ENCODE assay signal across 23 cellular contexts in the genomic region with DNA sequence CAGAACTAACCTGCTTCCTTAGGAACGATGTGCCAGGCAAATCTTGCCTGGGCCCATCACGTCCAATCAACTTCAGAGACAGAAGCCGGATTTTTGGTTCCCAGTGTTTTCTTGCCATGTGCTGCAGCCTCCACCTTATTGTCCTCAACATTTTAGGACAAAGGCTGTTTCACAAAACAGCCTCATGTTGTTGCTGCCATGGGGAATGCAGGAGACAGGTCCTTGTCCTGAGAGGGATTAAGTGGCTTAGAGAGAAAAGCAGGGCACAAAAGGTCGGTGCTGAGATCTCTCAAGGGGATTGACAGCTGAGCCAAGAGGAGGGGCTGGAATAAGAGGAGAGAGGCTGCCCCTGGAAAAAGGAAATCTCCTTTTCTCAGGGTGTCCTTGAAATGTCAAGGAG. TPM values are rescaled to one million over a fixed set of nuclear protein-coding genes. Genes with fewer than 3 reads are reported as not detected.
DNase-seq lines count a peak whose midpoint lies in the region; ATAC-seq, FAIRE-seq and TF ChIP-seq lines count a peak whose summit lies in the region.
"Had no signal": no experiment of that assay in that cellular context is flagged by ENCODE, and none has a peak within 500 bp of the region (broad histone marks: within the 10 kb centered on the region; RNA-seq: fewer than 3 reads in every experiment).

No MANE protein-coding gene starts in this region.

- no peak for TF ChIP-seq POLR2A in H1 (IDR thresholded peaks at IDR 0.05; ENCODE audit: control extremely low read depth in 1 of 2, low read depth in 2 of 2, low read length in 2 of 2)

- H3K4me3 ChIP-seq in H1 (ENCODE audit: extremely low read depth in 1 of 4, insufficient read depth in 2 of 4, low read depth in 3 of 4, low read length in 4 of 4) (no peak overlapping the region), left ventricle myocardium inferior (no peak overlapping the region)
- H3K4me3 ChIP-seq: body of pancreas, hepatocyte, lung, pancreas, sigmoid colon, thyroid gland had no signal

- no peak overlapping the region for H3K23ac ChIP-seq in H1 (ENCODE audit: insufficient read length)

- intact Hi-C loops in left ventricle myocardium inferior (cut with micrococcal nuclease) = no loop called here

- H4K5ac ChIP-seq in H1 (ENCODE audit: insufficient read length, low read depth, low read length) = no peak overlapping the region

- H3K9me3 ChIP-seq in H1 (ENCODE audit: insufficient read depth in 2 of 2, low read depth in 1 of 2, low read length in 1 of 2) = no peaks in the 10 kb centered on the region
- peaks cover 4% of the 10 kb centered on the region for H3K9me3 ChIP-seq in left ventricle myocardium inferior (replicated peaks)
- H3K9me3 ChIP-seq: body of pancreas, pancreas, sigmoid colon, SK-N-SH, thyroid gland had no signal

- H3K27me3 ChIP-seq in H1 (replicated peaks in 1 of 4; ENCODE audit: control insufficient read depth in 3 of 4, extremely low read depth in 1 of 4, insufficient read depth in 3 of 4, low read length in 3 of 4) (no peaks in the 10 kb centered on the region; a peak in 1 of 7 replicates), left ventricle myocardium inferior (ENCODE audit: low read depth) (peaks cover 18% of the 10 kb centered on the region)
- H3K27me3 ChIP-seq: body of pancreas, pancreas, sigmoid colon, thyroid gland had no signal

- H3K18ac ChIP-seq in H1 (ENCODE audit: extremely low read depth, low read length) = no peak overlapping the region

- no peak overlapping the region for H3K4ac ChIP-seq in H1 (replicated peaks; ENCODE audit: insufficient read length, low read depth, low read length)

- H4K8ac ChIP-seq in H1 (ENCODE audit: extremely low read depth, insufficient read depth, low read length) = no peak overlapping the region; the same call in 1 of the 2 replicates

- POLR2A ChIA-PET in H1 (lab: Charles Lee; ENCODE audit: partially characterized antibody) = no interaction called here

- no peak overlapping the region for H2BK20ac ChIP-seq in H1 (ENCODE audit: low read length)

- H2BK5ac ChIP-seq in H1 (ENCODE audit: low read depth, low read length) = no peak overlapping the region

- H4K91ac ChIP-seq in H1 (replicated peaks; ENCODE audit: insufficient read length, low read length) = no peak overlapping the region

- H2BK120ac ChIP-seq in H1 (replicated peaks; ENCODE audit: low read depth, low read length) = no peak overlapping the region

- no peak overlapping the region for H3K56ac ChIP-seq in H1 (replicated peaks; ENCODE audit: insufficient read length, low read depth, low read length)

- no peaks in the 10 kb centered on the region for H3K79me1 ChIP-seq in H1 (ENCODE audit: low read depth, low read length)

- DNase-seq in DMS153 (lab: John Stamatoyannopoulos, UW) = peak; percentile 63
- peak; percentile 53 for DNase-seq in NCI-H1092 (lab: John Stamatoyannopoulos, UW)
- DNase-seq in NCI-H2227 treated with DMSO at 0.1 percent for 48 hours (lab: John Stamatoyannopoulos, UW) = peak; percentile 66
- no peak for DNase-seq in H1 (ENCODE audit: low read depth in 1 of 2, low spot score in 2 of 2)
- no peak for DNase-seq in left ventricle myocardium inferior
- DNase-seq in COLO829 (ENCODE audit: low spot score) = no peak
- no peak for DNase-seq in GF-D8 (lab: John Stamatoyannopoulos, UW)
- no peak for DNase-seq in stimulated activated naive CD8-positive, alpha-beta T cell treated with anti-CD3 and anti-CD28 coated beads, Interleukin-15, Interleukin-2, amounts not matched to agents 100 U/mL and 50 U/mL, for 24 hours
- DNase-seq: activated naive CD8-positive, alpha-beta T cell treated with anti-CD3 and anti-CD28 coated beads, Interleukin-2, amount 10 ng/mL, durations not matched to agents 7 days and 5 days; body of pancreas; Kasumi-1; naive B cell; NK-92 treated with Interleukin-12 subunit alpha and Interleukin-12 subunit beta, amount 100 ng/mL, for 24 hours; pancreas; sigmoid colon; SK-N-SH; stimulated activated CD4-positive, alpha-beta T cell treated with anti-CD3 and anti-CD28 coated beads, Interleukin-1b, Interleukin-23, amount 100 ng/mL, for 48 hours; stimulated activated naive CD4-positive, alpha-beta T cell; thyroid gland had no signal

- TF ChIP-seq RAD21 in H1 (IDR thresholded peaks at IDR 0.05 in 1 of 2, conservative IDR thresholded peaks at IDR 0.05 in 1 of 2; ENCODE audit: low read depth in 2 of 2, low read length in 2 of 2) = no peak

- peak; percentile 13 for FAIRE-seq in H1 (lab: Jason Lieb, UNC)
- FAIRE-seq: pancreas, RCC 7860 had no signal

- no peak overlapping the region for H3K4me2 ChIP-seq in H1 (ENCODE audit: insufficient read depth in 1 of 2, low read depth in 2 of 2, low read length in 2 of 2)
- H3K4me2 ChIP-seq: hepatocyte, SK-N-SH had no signal

- no peak overlapping the region for H2BK12ac ChIP-seq in H1 (ENCODE audit: low read depth, low read length)

- WGBS in H1 (ENCODE audit: extremely low coverage in 1 of 2, insufficient coverage in 1 of 2, insufficient read length in 1 of 2, insufficient replicate concordance in 2 of 2, low coverage in 1 of 2, low lambda C conversion rate in 2 of 2, missing lambda C conversion rate in 1 of 2), 2 experiments = 68% methylated on average over 4 of the region's 4 CpGs; no CpG with 5 or more reads in 1 of the 2 experiments

- TF ChIP-seq CTCF in H1 (IDR thresholded peaks at IDR 0.05; ENCODE audit: control extremely low read depth in 1 of 3, insufficient read depth in 1 of 3, low read depth in 1 of 3, low read length in 3 of 3) (no peak), left ventricle myocardium inferior (IDR thresholded peaks at IDR 0.05; ENCODE audit: borderline replicate concordance) (no peak)

- H4K20me1 ChIP-seq in H1 (replicated peaks in 1 of 2; ENCODE audit: control insufficient read depth in 1 of 2, insufficient read depth in 2 of 2, low read length in 2 of 2) = no peaks in the 10 kb centered on the region

- H3K27ac ChIP-seq in H1 (ENCODE audit: low read depth, low read length) (no peak overlapping the region; the same call in 1 of the 2 replicates), left ventricle myocardium inferior (replicated peaks) (no peak overlapping the region)
- H3K27ac ChIP-seq: body of pancreas, hepatocyte, pancreas, sigmoid colon, thyroid gland had no signal

- no peak overlapping the region for H3K14ac ChIP-seq in H1 (ENCODE audit: insufficient read length)

- no peak for TF ChIP-seq EP300 in H1 (IDR thresholded peaks at IDR 0.05; ENCODE audit: borderline replicate concordance in 1 of 2, low read depth in 2 of 2, low read length in 2 of 2)

- H3K4me1 ChIP-seq in H1 (replicated peaks in 1 of 4; ENCODE audit: control insufficient read depth in 3 of 4, insufficient read depth in 4 of 4, low read length in 3 of 4) = peaks cover 0 to 3% (median 0%) of the 10 kb centered on the region in 4 experiments; a peak in 1 of 7 replicates
- no peaks in the 10 kb centered on the region for H3K4me1 ChIP-seq in left ventricle myocardium inferior
- H3K4me1 ChIP-seq: body of pancreas, pancreas, sigmoid colon, thyroid gland had no signal

- CTCF ChIA-PET in H1 (lab: Charles Lee; ENCODE audit: partially characterized antibody) = interaction anchor here (1.5 kb wide), 1 partner anchor 27 kb away, joined by 3 read pairs; no protein-coding TSS in a partner anchor

- no peak overlapping the region for H2BK15ac ChIP-seq in H1 (ENCODE audit: low read length)

- H2AFZ ChIP-seq in H1 (ENCODE audit: low read length) = peak overlapping the region; percentile 95
- H2AFZ ChIP-seq: hepatocyte had no signal

- no peak overlapping the region for H3K9ac ChIP-seq in H1 (replicated peaks in 1 of 4; ENCODE audit: extremely low read depth in 1 of 4, low read depth in 3 of 4, low read length in 3 of 4)
- H3K9ac ChIP-seq: SK-N-SH had no signal

- H3K79me2 ChIP-seq in H1 (ENCODE audit: control insufficient read depth in 1 of 2, insufficient read depth in 2 of 2, low read length in 2 of 2) = no peaks in the 10 kb centered on the region
- H3K79me2 ChIP-seq: hepatocyte had no signal

- no peak for ATAC-seq in stimulated activated naive CD8-positive, alpha-beta T cell treated with anti-CD3 and anti-CD28 coated beads, Interleukin-15, Interleukin-2, amounts not matched to agents 100 U/mL and 50 U/mL, for 24 hours
- ATAC-seq: body of pancreas, pancreas had no signal

- H3K23me2 ChIP-seq in H1 (ENCODE audit: low read depth, low read length) = peaks cover 2% of the 10 kb centered on the region; the same call in 1 of the 2 replicates

- H3K36me3 ChIP-seq in H1 (ENCODE audit: control insufficient read depth in 2 of 4, insufficient read depth in 4 of 4, low read length in 3 of 4) = no peaks in the 10 kb centered on the region
- H3K36me3 ChIP-seq in left ventricle myocardium inferior = no peaks in the 10 kb centered on the region
- H3K36me3 ChIP-seq: pancreas, sigmoid colon, thyroid gland had no signal

- H2AK5ac ChIP-seq in H1 (ENCODE audit: low read depth, low read length) = no peak overlapping the region

TF ChIP-seq in H1, 55 proteins besides CTCF, POLR2A, EP300 and RAD21 (continues in another document):
- TF ChIP-seq, protein P1, sequence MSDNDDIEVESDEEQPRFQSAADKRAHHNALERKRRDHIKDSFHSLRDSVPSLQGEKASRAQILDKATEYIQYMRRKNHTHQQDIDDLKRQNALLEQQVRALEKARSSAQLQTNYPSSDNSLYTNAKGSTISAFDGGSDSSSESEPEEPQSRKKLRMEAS (IDR thresholded peaks at IDR 0.05) = peak; percentile 32; the same call in 1 of the 2 replicates
- TF ChIP-seq GTF2F1 (IDR thresholded peaks at IDR 0.05; ENCODE audit: borderline replicate concordance, low read depth, low read length) = no peak

RNA-seq across cellular contexts. Expression of a gene that starts 11.3 kb away (rescaled TPM):
- total RNA-seq in H1 (2021; fragmentation: NEBNext Ultra II Directional; extraction: Animal tissue kit (Norgen Biotek cat#: 25700)) = 3.5 and 4.3 TPM in 2 replicates
- 4.2 and 6.3 TPM in 2 replicates for polyA plus RNA-seq in H1 (2011; rRNA removed)
- polyA plus RNA-seq in H1 (2011; cell fraction: cytosol; rRNA removed) = 3.5 TPM
- 5.4 TPM for polyA plus RNA-seq in H1 (2011; cell fraction: nucleus; rRNA removed)
- 2.6 to 3.5 TPM (median 3.2 TPM) in 4 replicates for polyA plus RNA-seq in H1 (2012, experiment 1 of 2)
- polyA plus RNA-seq in H1 (2012, experiment 2 of 2) = 2.1 TPM
- polyA plus RNA-seq in H1 (2013, experiment 1 of 2) = 4.0 TPM
- 5.1 TPM for polyA plus RNA-seq in H1 (2013, experiment 2 of 2)
- 5.7 and 7.0 TPM in 2 replicates for polyA minus RNA-seq in H1 (2011; rRNA and poly(A)+ RNA removed)
- 5.4 TPM for polyA minus RNA-seq in H1 (2011; cell fraction: cytosol; rRNA and poly(A)+ RNA removed)
- polyA minus RNA-seq in H1 (2011; cell fraction: nucleus; rRNA and poly(A)+ RNA removed) = 10.2 TPM
- 10.7 TPM for total RNA-seq in left ventricle myocardium inferior
- total RNA-seq: HT1080 had no signal
- polyA plus RNA-seq: SK-N-SH had no signal

Comparison
In these comparisons a context has a peak if more than half of its experiments do, and no peak if none do; other contexts are left out.
1. DNase-seq: peak in DMS153 (single experiment), NCI-H1092 (single experiment) and NCI-H2227 treated with DMSO at 0.1 percent for 48 hours (single experiment); none in H1 (0 of 2), left ventricle myocardium inferior (single experiment), COLO829 (single experiment), GF-D8 (single experiment) and stimulated activated naive CD8-positive, alpha-beta T cell treated with anti-CD3 and anti-CD28 coated beads, Interleukin-15, Interleukin-2, amounts not matched to agents 100 U/mL and 50 U/mL, for 24 hours (single experiment).